Comparison of ENCODE assay signal across 1 cellular context in genomic region chr2:111617299-111617803, GRCh38.
TF ChIP-seq lines count a peak whose summit lies in the region.

No MANE protein-coding gene starts in this region.

TF ChIP-seq in HepG2, 621 proteins besides CTCF, POLR2A, EP300 and RAD21 (continued from another document):
- TF ChIP-seq ZBTB4 (CRISPR knock-in tag; IDR thresholded peaks at IDR 0.05; ENCODE audit: borderline replicate concordance) (no peak), ZNF589 (CRISPR knock-in tag; conservative IDR thresholded peaks at IDR 0.05) (no peak), FOSL2 (CRISPR knock-in tag; IDR thresholded peaks at IDR 0.05) (peak; percentile 51), ZNF749 (CRISPR knock-in tag; IDR thresholded peaks at IDR 0.05; ENCODE audit: borderline replicate concordance) (no peak), MED13 (CRISPR knock-in tag; IDR thresholded peaks at IDR 0.05) (no peak), ZNF710 (CRISPR knock-in tag; IDR thresholded peaks at IDR 0.05; ENCODE audit: borderline replicate concordance) (peak; percentile 61; the same call in 1 of the 2 replicates), SP1 (IDR thresholded peaks at IDR 0.05) (no peak), SP1 (CRISPR knock-in tag; IDR thresholded peaks at IDR 0.05) (no peak), TFAP4 (IDR thresholded peaks at IDR 0.05; ENCODE audit: borderline replicate concordance, low read depth) (0 out of 2 replicates have a peak, but pooled peaks have one; percentile 33), POLR2AphosphoS5 (IDR thresholded peaks at IDR 0.05; ENCODE audit: low read depth, low read length) (no peak), ZNF468 (CRISPR knock-in tag; IDR thresholded peaks at IDR 0.05) (no peak), SOX6 (IDR thresholded peaks at IDR 0.05) (no peak), SOX6 (CRISPR knock-in tag; IDR thresholded peaks at IDR 0.05) (peak; percentile 99), FOXK2 (IDR thresholded peaks at IDR 0.05) (peak; percentile 48; the same call in 1 of the 2 replicates), GATAD2A (CRISPR knock-in tag; IDR thresholded peaks at IDR 0.05) (peak; percentile 72)
